ENCODE assay signal across 8 cellular contexts in the genomic region with DNA sequence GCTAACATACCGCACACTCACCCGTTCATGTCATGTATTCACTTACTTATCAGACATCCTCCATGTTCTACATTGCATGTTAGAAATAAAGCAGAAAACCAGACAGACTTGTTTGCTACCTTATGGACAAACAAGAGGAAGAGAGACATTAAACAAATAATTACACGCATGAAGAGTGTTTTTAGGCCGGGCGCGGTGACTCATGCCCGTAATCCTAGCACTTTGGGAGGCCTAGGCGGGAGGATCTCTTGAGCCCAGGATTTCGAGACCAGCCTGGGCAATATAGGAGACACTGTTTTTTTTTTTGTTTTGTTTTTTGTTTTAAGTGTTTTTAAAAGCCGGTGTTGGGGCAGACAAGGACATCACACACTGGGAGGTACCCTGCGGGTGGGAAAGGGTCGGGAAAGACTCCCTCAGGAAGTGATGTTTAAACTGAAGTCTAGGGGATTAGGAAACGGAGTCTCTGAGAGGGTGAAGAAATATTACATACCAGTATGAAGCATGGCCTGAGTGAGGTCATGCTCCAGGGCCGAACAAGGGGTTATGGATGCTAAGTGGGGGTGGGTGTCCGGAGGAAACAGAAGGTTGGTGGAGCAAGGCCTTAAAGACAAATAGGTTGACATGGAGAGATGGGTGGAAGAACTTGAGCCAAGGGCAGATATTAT. TPM values are rescaled to one million over a fixed set of nuclear protein-coding genes. Genes with fewer than 3 reads are reported as not detected.
DNase-seq lines count a peak whose midpoint lies in the region; ATAC-seq, FAIRE-seq and TF ChIP-seq lines count a peak whose summit lies in the region.

No MANE protein-coding gene starts in this region.

- H3K4me3 ChIP-seq in ascending aorta (peak overlapping the region in 1 of 2 donors; percentile 53), HepG2 (replicated peaks in 1 of 3; ENCODE audit: insufficient read depth in 1 of 3, low read depth in 2 of 3, low read length in 3 of 3) (peak overlapping the region; percentile 56 to 74 (median 59)), upper lobe of right lung (no peak overlapping the region), H7 (ENCODE audit: insufficient read depth, low read depth, low read length) (no peak overlapping the region), lower leg skin (ENCODE audit: low read depth, poor library complexity, severe bottlenecking) (no peak overlapping the region)

- H3K9me3 ChIP-seq in ascending aorta (no peaks in the 10 kb centered on the region), HepG2 (ENCODE audit: low read length) (no peaks in the 10 kb centered on the region), upper lobe of right lung (no peaks in the 10 kb centered on the region)

- H3K36me3 ChIP-seq in ascending aorta, result no peaks in the 10 kb centered on the region
- no peaks in the 10 kb centered on the region for H3K36me3 ChIP-seq in HepG2 (replicated peaks in 1 of 2; ENCODE audit: control insufficient read depth in 1 of 2, insufficient read depth in 2 of 2, low read length in 2 of 2)
- no peaks in the 10 kb centered on the region for H3K36me3 ChIP-seq in upper lobe of right lung
- no peaks in the 10 kb centered on the region for H3K36me3 ChIP-seq in H7 (replicated peaks; ENCODE audit: control insufficient read depth, insufficient read depth, low read length)

- peak overlapping the region; percentile 87 for H3K9ac ChIP-seq in HepG2 (ENCODE audit: insufficient read depth, low read depth, low read length)

- peak overlapping the region; percentile 89 for H3K4me2 ChIP-seq in HepG2 (ENCODE audit: low read depth, low read length)

- H2AFZ ChIP-seq in HepG2 (ENCODE audit: low read length), result no peak overlapping the region

- intact Hi-C loops in ascending aorta (cut with DNase I), result loop anchor here (5.0 kb wide), 3 partner anchors 210 to 1340 kb away; a partner anchor contains a TSS
- intact Hi-C loops in HepG2 (cut with micrococcal nuclease; ENCODE audit: unreplicated experiment), result no loop called here
- intact Hi-C loops in upper lobe of right lung (cut with DNase I), result no loop called here
- intact Hi-C loops in lower leg skin (cut with DNase I; ENCODE audit: low total_unique reads), result no loop called here

- H3K27ac Mint-ChIP-seq in activated naive CD4-positive, alpha-beta T cell treated with anti-CD3 and anti-CD28 coated beads, Interleukin-2, amount 10 ng/mL, durations not matched to agents 7 days and 5 days, result peak overlapping the region; percentile 99

- H3K27me3 ChIP-seq in ascending aorta, result no peaks in the 10 kb centered on the region
- H3K27me3 ChIP-seq in HepG2 (ENCODE audit: control insufficient read depth in 1 of 2, insufficient read depth in 2 of 2, low read length in 2 of 2), result no peaks in the 10 kb centered on the region; a peak in 1 of 5 replicates
- H3K27me3 ChIP-seq in upper lobe of right lung, result no peaks in the 10 kb centered on the region
- peaks cover 85% of the 10 kb centered on the region for H3K27me3 ChIP-seq in H7 (ENCODE audit: control insufficient read depth, insufficient read depth, low read length)

- FAIRE-seq in HepG2 (lab: Jason Lieb, UNC), result no peak

- TF ChIP-seq RAD21 in HepG2 (CRISPR knock-in tag; IDR thresholded peaks at IDR 0.05), result no peak

- no peaks in the 10 kb centered on the region for H3K27me3 Mint-ChIP-seq in activated naive CD4-positive, alpha-beta T cell treated with anti-CD3 and anti-CD28 coated beads, Interleukin-2, amount 10 ng/mL, durations not matched to agents 7 days and 5 days

- BruUV-seq in HepG2 (replicated peaks; lab: Mats Ljungman, UMichigan), result no TSS peak

- DNase-seq in activated naive CD4-positive, alpha-beta T cell treated with anti-CD3 and anti-CD28 coated beads, Interleukin-2, amount 10 ng/mL, durations not matched to agents 7 days and 5 days, result no peak
- no peak for DNase-seq in activated naive CD4-positive, alpha-beta T cell (lab: John Stamatoyannopoulos, UW)
- DNase-seq in ascending aorta (ENCODE audit: low spot score in 2 of 2) (no peak), HepG2 (ENCODE audit: low spot score) (peak; percentile 31), upper lobe of right lung (peak; percentile 71), AG08396 (ENCODE audit: low spot score) (no peak), H7 (no peak), lower leg skin (ENCODE audit: low spot score in 2 of 2) (no peak)

- H3K4me1 Mint-ChIP-seq in activated naive CD4-positive, alpha-beta T cell treated with anti-CD3 and anti-CD28 coated beads, Interleukin-2, amount 10 ng/mL, durations not matched to agents 7 days and 5 days, result peaks cover 62% of the 10 kb centered on the region

- H4K20me1 ChIP-seq in HepG2 (ENCODE audit: insufficient read depth, low read length), result peaks cover 13% of the 10 kb centered on the region

- H3K27ac ChIP-seq in ascending aorta (peak overlapping the region; percentile 98 to 99), HepG2 (ENCODE audit: extremely low read length, insufficient read depth, low read length) (peak overlapping the region; percentile 93), upper lobe of right lung (peak overlapping the region; percentile 100)

- TF ChIP-seq CTCF in ascending aorta (IDR thresholded peaks at IDR 0.05), result no peak
- no peak for TF ChIP-seq CTCF in HepG2 (CRISPR knock-in tag; IDR thresholded peaks at IDR 0.05)
- TF ChIP-seq CTCF in upper lobe of right lung (IDR thresholded peaks at IDR 0.05), result no peak
- no peak for TF ChIP-seq CTCF in lower leg skin (IDR thresholded peaks at IDR 0.05)

- WGBS in HepG2 (ENCODE audit: low lambda C conversion rate), result 11% methylated on average over 15 of the region's 15 CpGs
- 60 to 61% methylated on average over 15 of the region's 15 CpGs for WGBS in lower leg skin, 2 donors

- CTCF ChIA-PET in activated naive CD4-positive, alpha-beta T cell treated with anti-CD3 and anti-CD28 coated beads, Interleukin-2, amount 10 ng/mL, durations not matched to agents 7 days and 5 days (lab: Charles Lee), result interaction anchor here (0.6 to 8.1 kb wide), 6 partner anchors 13 to 599 kb away, joined by 3 to 82 read pairs (median 4); no protein-coding TSS in a partner anchor
- CTCF ChIA-PET in HepG2 (lab: Yijun Ruan, JAX; ENCODE audit: low intra/inter-chr PET ratio, low total read pairs), result no interaction called here

- peaks cover 23% of the 10 kb centered on the region for H3K79me2 ChIP-seq in HepG2 (ENCODE audit: insufficient read depth, low read length)

- in situ Hi-C loops in HepG2 (cut with HindIII; ENCODE audit: extremely low pct_ligation_motif_present, low pct_unique_long_range_greater_than_20kb), result loop anchor here (5.0 kb wide), 1 partner anchor 35 kb away; no protein-coding TSS in a partner anchor

- ATAC-seq in HepG2 (no peak), upper lobe of right lung (no peak)

- peak overlapping the region; percentile 84 for H3K4me3 Mint-ChIP-seq in activated naive CD4-positive, alpha-beta T cell treated with anti-CD3 and anti-CD28 coated beads, Interleukin-2, amount 10 ng/mL, durations not matched to agents 7 days and 5 days

- no peaks in the 10 kb centered on the region for H3K9me3 Mint-ChIP-seq in activated naive CD4-positive, alpha-beta T cell treated with anti-CD3 and anti-CD28 coated beads, Interleukin-2, amount 10 ng/mL, durations not matched to agents 7 days and 5 days

- TF ChIP-seq POLR2A in HepG2 (IDR thresholded peaks at IDR 0.05; ENCODE audit: insufficient read depth in 1 of 2, low read depth in 2 of 2, low read length in 2 of 2) (no peak), lower leg skin (IDR thresholded peaks at IDR 0.05) (no peak)

- peaks cover 3 to 37% of the 10 kb centered on the region in 2 donors for H3K4me1 ChIP-seq in ascending aorta
- peaks cover 67% of the 10 kb centered on the region for H3K4me1 ChIP-seq in HepG2 (ENCODE audit: insufficient read depth, low read length)
- peaks cover 67% of the 10 kb centered on the region for H3K4me1 ChIP-seq in upper lobe of right lung

- H3K36me3 Mint-ChIP-seq in activated naive CD4-positive, alpha-beta T cell treated with anti-CD3 and anti-CD28 coated beads, Interleukin-2, amount 10 ng/mL, durations not matched to agents 7 days and 5 days, result peaks cover 7% of the 10 kb centered on the region

- POLR2A ChIA-PET in HepG2 (lab: Yijun Ruan, JAX), result interaction anchor here (0.7 to 8.7 kb wide), 6 partner anchors 12 to 97 kb away, joined by 3 to 82 read pairs (median 10); no protein-coding TSS in a partner anchor

- TF ChIP-seq EP300 in HepG2 (IDR thresholded peaks at IDR 0.05; ENCODE audit: low read depth in 2 of 2, low read length in 2 of 2) (no peak), HepG2 (CRISPR knock-in tag; IDR thresholded peaks at IDR 0.05; ENCODE audit: borderline replicate concordance) (no peak)

TF ChIP-seq in HepG2, 621 proteins besides CTCF, POLR2A, EP300 and RAD21 (continues in another document):
- peak; percentile 82 for TF ChIP-seq ZNF3 (CRISPR knock-in tag; IDR thresholded peaks at IDR 0.05)
- TF ChIP-seq, protein P1, sequence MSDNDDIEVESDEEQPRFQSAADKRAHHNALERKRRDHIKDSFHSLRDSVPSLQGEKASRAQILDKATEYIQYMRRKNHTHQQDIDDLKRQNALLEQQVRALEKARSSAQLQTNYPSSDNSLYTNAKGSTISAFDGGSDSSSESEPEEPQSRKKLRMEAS (IDR thresholded peaks at IDR 0.05), result peak; percentile 29; the same call in 1 of the 2 replicates

RNA-seq across cellular contexts. Expression of a gene that starts 2.1 kb away (rescaled TPM):
- total RNA-seq in ascending aorta, result 61.9 TPM
- 55.9 and 61.2 TPM in 2 replicates for total RNA-seq in HepG2 (2016; rRNA removed; fragmentation: Illumina TruSeq; extraction: Trizol)
- 201 and 217 TPM in 2 replicates for total RNA-seq in HepG2 (2016; cell fraction: cytosol; rRNA removed; fragmentation: Illumina TruSeq; extraction: Trizol; ENCODE audit: low read depth)
- total RNA-seq in HepG2 (2016; cell fraction: insoluble cytoplasmic fraction; rRNA removed; fragmentation: Illumina TruSeq; extraction: Trizol), result 52.9 and 64.6 TPM in 2 replicates
- 111 and 117 TPM in 2 replicates for total RNA-seq in HepG2 (2016; cell fraction: membrane; rRNA removed; fragmentation: Illumina TruSeq; extraction: Trizol)
- total RNA-seq in HepG2 (2016; cell fraction: nucleus; rRNA removed; fragmentation: Illumina TruSeq; extraction: Trizol), result 87.7 and 94.7 TPM in 2 replicates
- polyA plus RNA-seq in HepG2 (2011; rRNA removed), result 14.3 and 16.0 TPM in 2 replicates
- polyA plus RNA-seq in HepG2 (2011; cell fraction: cytosol; rRNA removed), result 10.3 and 13.3 TPM in 2 replicates
- polyA plus RNA-seq in HepG2 (2011; cell fraction: nucleus; rRNA removed), result 39.8 and 44.5 TPM in 2 replicates
- polyA plus RNA-seq in HepG2 (2012), result 36.2 and 40.8 TPM in 2 replicates
- polyA plus RNA-seq in HepG2 (2016; cell fraction: cytosol; fragmentation: Illumina TruSeq; extraction: Trizol; ENCODE audit: low read depth), result 10.3 and 13.7 TPM in 2 replicates
- polyA plus RNA-seq in HepG2 (2016; cell fraction: insoluble cytoplasmic fraction; fragmentation: Illumina TruSeq; extraction: Trizol; ENCODE audit: low read depth), result 42.1 and 42.7 TPM in 2 replicates
- polyA plus RNA-seq in HepG2 (2016; cell fraction: membrane; fragmentation: Illumina TruSeq; extraction: Trizol; ENCODE audit: low read depth), result 25.5 and 25.9 TPM in 2 replicates
- polyA plus RNA-seq in HepG2 (2016; cell fraction: nucleus; fragmentation: Illumina TruSeq; extraction: Trizol; ENCODE audit: insufficient read depth, low read depth), result 86.8 and 90.5 TPM in 2 replicates
- 30.9 and 34.8 TPM in 2 replicates for polyA minus RNA-seq in HepG2 (2011; rRNA and poly(A)+ RNA removed; ENCODE audit: low replicate concordance)
- 30.4 and 30.9 TPM in 2 replicates for polyA minus RNA-seq in HepG2 (2011; cell fraction: cytosol; rRNA and poly(A)+ RNA removed)
- polyA minus RNA-seq in HepG2 (2011; cell fraction: nucleus; rRNA and poly(A)+ RNA removed), result 88.7 and 110 TPM in 2 replicates
- 62.5 TPM for total RNA-seq in upper lobe of right lung
- total RNA-seq in H7 (2014; rRNA removed; shearing (Covaris generic)), result 30.0 and 50.8 TPM in 2 replicates
- 10 to 100 TPM; 43.9 to 66.5 (median 55.0) TPM for total RNA-seq in lower leg skin

Comparison
In these comparisons a context has a peak if more than half of its experiments do, and no peak if none do; other contexts are left out.
1. DNase-seq: peak in HepG2 (single experiment) and upper lobe of right lung (single experiment); none in activated naive CD4-positive, alpha-beta T cell treated with anti-CD3 and anti-CD28 coated beads, Interleukin-2, amount 10 ng/mL, durations not matched to agents 7 days and 5 days (single experiment), activated naive CD4-positive, alpha-beta T cell (0 of 4), ascending aorta (0 of 2), AG08396 (single experiment), H7 (single experiment) and lower leg skin (0 of 2).
2. H3K4me3 ChIP-seq: peak in HepG2 (3 of 3); none in upper lobe of right lung (single experiment), H7 (single experiment) and lower leg skin (single experiment).
3. Peak in every context shown above with its lines, with median percentiles within 50 percentile points of each other: H3K27ac ChIP-seq.